12 cellular contexts compared by ENCODE assay signal in the genomic region with DNA sequence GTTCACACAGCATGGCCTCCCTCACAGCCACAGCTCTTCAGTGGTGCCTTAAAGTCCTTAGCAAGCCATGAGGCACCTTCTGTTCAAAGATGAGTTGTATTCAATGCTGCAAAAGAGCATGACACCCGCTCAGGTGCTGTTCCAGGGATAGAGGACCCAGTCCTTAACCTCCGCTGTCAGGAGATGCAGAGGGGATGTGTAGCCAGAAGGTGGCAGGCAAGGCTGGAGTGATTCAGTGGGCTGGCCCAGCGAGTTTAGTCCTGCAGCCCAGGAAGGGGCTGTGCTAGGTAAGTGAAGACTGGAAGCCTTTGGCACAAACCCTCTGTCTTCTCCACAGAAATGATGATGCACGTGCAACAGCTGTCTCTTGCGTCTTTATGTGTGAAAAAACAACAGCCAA. TPM values are rescaled to one million over a fixed set of nuclear protein-coding genes. Genes with fewer than 3 reads are reported as not detected.
DNase-seq lines count a peak whose midpoint lies in the region; ATAC-seq and TF ChIP-seq lines count a peak whose summit lies in the region.
"Had no signal": no experiment of that assay in that cellular context is flagged by ENCODE, and none has a peak within 500 bp of the region (broad histone marks: within the 10 kb centered on the region; RNA-seq: fewer than 3 reads in every experiment).

No MANE protein-coding gene starts in this region.

- H3K27me3 ChIP-seq in DOHH2 (ENCODE audit: control insufficient read depth, low read length) (no peaks in the 10 kb centered on the region), lower lobe of right lung (ENCODE audit: low read depth) (no peaks in the 10 kb centered on the region)

- H3K4me1 ChIP-seq in DOHH2 (ENCODE audit: control insufficient read depth, low read length) (no peaks in the 10 kb centered on the region), lower lobe of right lung (no peaks in the 10 kb centered on the region)

- H3K36me3 ChIP-seq in DOHH2 (ENCODE audit: control insufficient read depth, low read length) = peaks cover 45% of the 10 kb centered on the region
- H3K36me3 ChIP-seq in lower lobe of right lung = peaks cover 12% of the 10 kb centered on the region

- no peak overlapping the region for H3K4me2 ChIP-seq in DOHH2 (ENCODE audit: low read length)

- TF ChIP-seq CTCF in DOHH2 (IDR thresholded peaks at IDR 0.05; ENCODE audit: low read depth, low read length, poor library complexity, severe bottlenecking) = peak; percentile 41
- no peak for TF ChIP-seq CTCF in lower lobe of right lung (IDR thresholded peaks at IDR 0.05)
- no peak for TF ChIP-seq CTCF in GM13976 (IDR thresholded peaks at IDR 0.05; ENCODE audit: borderline replicate concordance, control extremely low read depth, extremely low read depth, insufficient read depth, missing control alignments)

- in situ Hi-C loops in GM13976 (cut with MboI; ENCODE audit: low sequenced_read_pairs, unreplicated experiment) = no loop called here

- H3F3A ChIP-seq in DOHH2 (ENCODE audit: control insufficient read depth, insufficient read depth) = no peaks in the 10 kb centered on the region

- H3K79me2 ChIP-seq in DOHH2 (ENCODE audit: control insufficient read depth, low read length) = no peaks in the 10 kb centered on the region

- intact Hi-C loops in lower lobe of right lung (cut with DNase I) = no loop called here

- DNase-seq in HuH-7 (ENCODE audit: low spot score) = peak; percentile 56
- peak; percentile 36 for DNase-seq in astrocyte of the hippocampus (ENCODE audit: low read depth, low spot score)
- peak; percentile 87 for DNase-seq in islet precursor cell
- DNase-seq in lower lobe of right lung = no peak
- no peak for DNase-seq in GM13976 (ENCODE audit: low spot score)
- DNase-seq: activated CD4-positive, alpha-beta T cell treated with anti-CD3 and anti-CD28 coated beads for 36 hours; central memory CD4-positive, alpha-beta T cell; NCI-H187; stimulated activated CD4-positive, alpha-beta T cell treated with anti-CD3 and anti-CD28 coated beads, Interleukin-4, amount 100 ng/mL, for 1 hour had no signal

- H3K4me3 ChIP-seq in DOHH2 (ENCODE audit: low read length) (no peak overlapping the region), lower lobe of right lung (no peak overlapping the region)

- no peaks in the 10 kb centered on the region for H4K20me1 ChIP-seq in DOHH2 (ENCODE audit: control insufficient read depth, insufficient read depth, low read depth, low read length)

- H3K9me3 ChIP-seq in DOHH2 (ENCODE audit: control insufficient read depth, insufficient read depth, low read length) (no peaks in the 10 kb centered on the region), lower lobe of right lung (no peaks in the 10 kb centered on the region)

- H3K27ac ChIP-seq in DOHH2 (ENCODE audit: low read depth, low read length) = no peak overlapping the region
- H3K27ac ChIP-seq in lower lobe of right lung = no peak overlapping the region

- no peak for ATAC-seq in lower lobe of right lung
- no peak for ATAC-seq in HG02870 (IDR thresholded peaks at IDR 0.05; ENCODE audit: unreplicated experiment)
- no peak for ATAC-seq in GM18858 (IDR thresholded peaks at IDR 0.05; ENCODE audit: unreplicated experiment)
- ATAC-seq: activated CD4-positive, alpha-beta T cell treated with anti-CD3 and anti-CD28 coated beads for 36 hours had no signal

- H3K9me2 ChIP-seq in DOHH2 (replicated peaks; ENCODE audit: control insufficient read depth, low read length) = no peaks in the 10 kb centered on the region

RNA-seq across cellular contexts. Expression of gene ADAM11, which starts 25.0 kb away (rescaled TPM):
- total RNA-seq in lower lobe of right lung = 0.41 TPM

RNA-seq across cellular contexts. Expression of gene DBF4B, which starts 25.3 kb away (rescaled TPM):
- 6.8 TPM for total RNA-seq in lower lobe of right lung

RNA-seq across cellular contexts. Expression of gene CCDC43, which starts 44.2 kb away (rescaled TPM):
- 18.4 TPM for total RNA-seq in lower lobe of right lung

Comparison
In these comparisons a context has a peak if more than half of its experiments do, and no peak if none do; other contexts are left out.
1. DNase-seq: peak in HuH-7 (single experiment), astrocyte of the hippocampus (single experiment) and islet precursor cell (single experiment); none in lower lobe of right lung (single experiment) and GM13976 (single experiment).